Comparison of ENCODE assay signal across 25 cellular contexts in genomic region chr3:168113848-168114247, GRCh38.
"Had no signal": no experiment of that assay in that cellular context is flagged by ENCODE, and none has a peak within 500 bp of the region (broad histone marks: within the 10 kb centered on the region; RNA-seq: fewer than 3 reads in every experiment).

No MANE protein-coding gene starts in this region.

- H3K36me3 Mint-ChIP-seq: immature natural killer cell, mesothelial cell of epicardium, naive B cell had no signal

- H3K4me3 ChIP-seq: esophagus squamous epithelium, gastroesophageal sphincter, heart left ventricle, testis, transverse colon had no signal

- H3K36me3 ChIP-seq: esophagus squamous epithelium, gastroesophageal sphincter, heart left ventricle, transverse colon had no signal

- H3K9me3 ChIP-seq: esophagus squamous epithelium, gastroesophageal sphincter, heart left ventricle, testis, transverse colon had no signal

- ATAC-seq: activated T-helper 17 cell treated with anti-CD3 and anti-CD28 coated beads, Interleukin-2, amount 50 U/mL, for 72 hours; gastroesophageal sphincter; heart left ventricle; right cardiac atrium; stimulated activated naive CD8-positive, alpha-beta T cell treated with anti-CD3 and anti-CD28 coated beads, Interleukin-15, Interleukin-2, amounts not matched to agents 100 U/mL and 50 U/mL, for 24 hours; T-helper 17 cell had no signal

- H3K9me3 Mint-ChIP-seq: activated CD4-positive, alpha-beta memory T cell treated with anti-CD3 and anti-CD28 coated beads, Interleukin-2, amount 10 ng/mL, durations not matched to agents 7 days and 5 days; activated CD4-positive, alpha-beta T cell treated with anti-CD3 and anti-CD28 coated beads, Interleukin-2, amount 10 ng/mL, durations not matched to agents 24 days and 14 days; activated T-cell treated with anti-CD3 and anti-CD28 coated beads, Interleukin-2, amount 50 U/mL, for 24 hours; activated T-helper 17 cell treated with anti-CD3 and anti-CD28 coated beads, Interleukin-2, amount 50 U/mL, for 72 hours; immature natural killer cell; mesothelial cell of epicardium; naive B cell had no signal

- H3K27me3 ChIP-seq: esophagus squamous epithelium, gastroesophageal sphincter, heart left ventricle, testis, transverse colon had no signal

- H3K27ac ChIP-seq: esophagus squamous epithelium, gastroesophageal sphincter, heart left ventricle, testis, transverse colon had no signal

- H3K4me1 ChIP-seq: gastroesophageal sphincter, testis had no signal

- H3K4me1 Mint-ChIP-seq: activated CD4-positive, alpha-beta memory T cell treated with anti-CD3 and anti-CD28 coated beads, Interleukin-2, amount 10 ng/mL, durations not matched to agents 7 days and 5 days; activated CD4-positive, alpha-beta T cell treated with anti-CD3 and anti-CD28 coated beads, Interleukin-2, amount 10 ng/mL, durations not matched to agents 24 days and 14 days; activated T-helper 17 cell treated with anti-CD3 and anti-CD28 coated beads, Interleukin-2, amount 50 U/mL, for 72 hours; naive B cell; T-helper 17 cell had no signal

- H3K4me3 Mint-ChIP-seq: activated CD4-positive, alpha-beta memory T cell treated with anti-CD3 and anti-CD28 coated beads, Interleukin-2, amount 10 ng/mL, durations not matched to agents 7 days and 5 days; activated CD4-positive, alpha-beta T cell treated with anti-CD3 and anti-CD28 coated beads, Interleukin-2, amount 10 ng/mL, durations not matched to agents 24 days and 14 days; activated T-cell treated with anti-CD3 and anti-CD28 coated beads, Interleukin-2, amount 50 U/mL, for 24 hours; activated T-helper 17 cell treated with anti-CD3 and anti-CD28 coated beads, Interleukin-2, amount 50 U/mL, for 72 hours; immature natural killer cell; mesothelial cell of epicardium; naive B cell; T-helper 17 cell had no signal

- DNase-seq: activated CD4-positive, alpha-beta memory T cell treated with anti-CD3 and anti-CD28 coated beads, Interleukin-2, amount 10 ng/mL, durations not matched to agents 7 days and 5 days; activated CD4-positive, alpha-beta T cell treated with anti-CD3 and anti-CD28 coated beads, Interleukin-2, amount 10 ng/mL, durations not matched to agents 24 days and 14 days; activated CD4-positive, CD25-positive, alpha-beta regulatory T cell treated with anti-CD3 and anti-CD28 coated beads, Interleukin-2, amount 50 U/mL, for 72 hours; activated CD8-positive, alpha-beta memory T cell treated with anti-CD3 and anti-CD28 coated beads, Interleukin-2, amount 50 U/mL, for 48 hours; activated gamma-delta T cell treated with Interleukin-2 at 50 U/mL for 16 hours; activated naive CD4-positive, alpha-beta T cell treated with anti-CD3 and anti-CD28 coated beads, Interleukin-2, amount 50 U/mL, for 16 hours; activated T-cell treated with anti-CD3 and anti-CD28 coated beads, Interleukin-2, amount 50 U/mL, for 24 hours; amniotic stem cell; central memory CD4-positive, alpha-beta T cell; esophagus squamous epithelium; heart left ventricle; hypothalamus; immature natural killer cell; naive B cell; posterior cingulate gyrus; right cardiac atrium; stimulated activated CD4-positive, alpha-beta T cell treated with anti-CD3 and anti-CD28 coated beads, Interleukin-2, amount 100 ng/mL, for 48 hours; stimulated activated naive CD8-positive, alpha-beta T cell treated with anti-CD3 and anti-CD28 coated beads, Interleukin-15, Interleukin-2, amounts not matched to agents 100 U/mL and 50 U/mL, for 24 hours; T-helper 17 cell; T1000; testis; transverse colon had no signal

- H3K27ac Mint-ChIP-seq: activated CD4-positive, alpha-beta memory T cell treated with anti-CD3 and anti-CD28 coated beads, Interleukin-2, amount 10 ng/mL, durations not matched to agents 7 days and 5 days; activated CD4-positive, alpha-beta T cell treated with anti-CD3 and anti-CD28 coated beads, Interleukin-2, amount 10 ng/mL, durations not matched to agents 24 days and 14 days; activated T-cell treated with anti-CD3 and anti-CD28 coated beads, Interleukin-2, amount 50 U/mL, for 24 hours; activated T-helper 17 cell treated with anti-CD3 and anti-CD28 coated beads, Interleukin-2, amount 50 U/mL, for 72 hours; immature natural killer cell; mesothelial cell of epicardium; naive B cell; T-helper 17 cell had no signal

- H3K27me3 Mint-ChIP-seq: activated CD4-positive, alpha-beta memory T cell treated with anti-CD3 and anti-CD28 coated beads, Interleukin-2, amount 10 ng/mL, durations not matched to agents 7 days and 5 days; activated T-cell treated with anti-CD3 and anti-CD28 coated beads, Interleukin-2, amount 50 U/mL, for 24 hours; activated T-helper 17 cell treated with anti-CD3 and anti-CD28 coated beads, Interleukin-2, amount 50 U/mL, for 72 hours; T-helper 17 cell had no signal
